8 cellular contexts compared by ENCODE assay signal in the genomic region with DNA sequence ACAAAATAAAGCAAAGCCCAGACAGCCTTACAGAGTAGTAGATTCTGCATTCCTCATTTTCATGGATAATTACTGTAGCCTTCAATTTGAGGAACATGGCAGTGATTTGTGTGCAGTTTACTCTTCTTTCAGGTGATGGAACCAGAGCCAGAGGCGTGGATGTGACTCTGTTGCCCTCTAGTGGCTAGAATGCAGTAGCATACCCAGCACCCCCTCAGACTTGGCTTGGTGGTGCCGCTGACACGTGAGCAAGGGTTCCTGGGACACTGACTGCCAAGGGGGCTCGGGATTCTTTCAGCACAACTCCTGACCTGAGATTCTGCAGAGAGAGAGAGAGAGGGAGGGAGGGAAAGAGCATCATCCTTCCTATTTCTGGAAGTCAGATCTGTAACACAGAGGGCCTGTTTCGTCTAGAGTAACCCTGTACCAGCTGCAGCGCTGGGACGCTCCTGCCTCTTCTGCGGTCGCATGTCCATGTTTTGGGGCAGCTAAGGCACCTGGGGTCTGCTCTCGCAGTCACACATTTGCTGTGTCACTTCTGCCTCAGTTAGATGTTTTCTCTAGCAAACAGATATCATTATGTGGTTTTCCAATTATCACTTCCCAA.
A peak's percentile ranks its signal among the peaks of the same experiment; 100 is the strongest.
DNase-seq lines count a peak whose midpoint lies in the region; TF ChIP-seq lines count a peak whose summit lies in the region.

No MANE protein-coding gene starts in this region.

- no peaks in the 10 kb centered on the region for H3K27me3 ChIP-seq in mammary epithelial cell (ENCODE audit: insufficient read depth, low read length)

- WGBS in mammary epithelial cell (ENCODE audit: low coverage, missing lambda C conversion rate) = 45% methylated on average over 9 of the region's 10 CpGs

- dilution Hi-C loops in mammary epithelial cell (cut with HindIII; ENCODE audit: low sequenced_read_pairs) = no loop called here

- no peaks in the 10 kb centered on the region for H3K79me2 ChIP-seq in mammary epithelial cell (ENCODE audit: insufficient read depth, low read length)

- no peaks in the 10 kb centered on the region for H3K4me1 ChIP-seq in mammary epithelial cell (ENCODE audit: insufficient read depth, low read length)

- H3K27ac ChIP-seq in mammary epithelial cell (ENCODE audit: insufficient read depth, low read depth, low read length) = no peak overlapping the region

- peaks cover 2% of the 10 kb centered on the region for H3K9me3 ChIP-seq in mammary epithelial cell (replicated peaks; ENCODE audit: insufficient read depth, low read length)

- H3K27me3 Mint-ChIP-seq in HFFc6 (ENCODE audit: insufficient read depth) = peaks cover 7% of the 10 kb centered on the region

- in situ Hi-C loops in mammary epithelial cell (cut with MboI; ENCODE audit: low sequenced_read_pairs in 2 of 2) = loop anchor here (10.0 to 25.0 kb wide), 2 partner anchors 733 to 736 kb away; no protein-coding TSS in a partner anchor

- CTCF ChIA-PET in mammary epithelial cell (lab: Charles Lee; ENCODE audit: low non-redundant PET) = interaction anchor here (0.6 kb wide), 1 partner anchor 638 kb away, joined by 4 read pairs; no protein-coding TSS in a partner anchor

- no peak overlapping the region for H3K4me3 ChIP-seq in mammary epithelial cell (replicated peaks in 1 of 3; ENCODE audit: insufficient read depth in 1 of 3, low read depth in 2 of 3, low read length in 3 of 3)

- no peak overlapping the region; the same call in 1 of the 2 replicates for H3K4me3 Mint-ChIP-seq in HFFc6

- BruUV-seq in mammary epithelial cell (replicated peaks; lab: Mats Ljungman, UMichigan) = no TSS peak

- DNase-seq in activated gamma-delta T cell treated with Interleukin-2 at 50 U/mL for 16 hours (peak; percentile 12), activated gamma-delta T cell (lab: John Stamatoyannopoulos, UW) (no peak), HFFc6 (peak; percentile 52), NCI-H1048 (lab: John Stamatoyannopoulos, UW) (peak; percentile 11), T follicular helper cell (ENCODE audit: low read depth) (peak; percentile 7), mammary epithelial cell (peak; percentile 16), iris pigment epithelial cell (ENCODE audit: low read depth) (peak; percentile 52)
- DNase-seq in stimulated activated CD4-positive, alpha-beta T cell treated with anti-CD3 and anti-CD28 coated beads, Interleukin-1b, Interleukin-23, amount 100 ng/mL, for 24 hours (ENCODE audit: low read depth in 4 of 4, low spot score in 1 of 4) = peak; percentile 5 to 20 (median 6)

- no peak overlapping the region for H3K4me2 ChIP-seq in mammary epithelial cell (ENCODE audit: insufficient read depth, low read depth, low read length)

- intact Hi-C loops in mammary epithelial cell (cut with micrococcal nuclease) = loop anchor here (1.0 to 10.0 kb wide), 4 partner anchors 239 to 943 kb away; no protein-coding TSS in a partner anchor

- H3K36me3 Mint-ChIP-seq in HFFc6 (ENCODE audit: low read depth) = no peaks in the 10 kb centered on the region

- H3K36me3 ChIP-seq in mammary epithelial cell (ENCODE audit: insufficient read depth, low read length) = no peaks in the 10 kb centered on the region

- H3K9me3 Mint-ChIP-seq in HFFc6 = no peaks in the 10 kb centered on the region

- no peak overlapping the region for H3K27ac Mint-ChIP-seq in HFFc6

- peak; percentile 96 for TF ChIP-seq CTCF in HFFc6 (IDR thresholded peaks at IDR 0.05)
- TF ChIP-seq CTCF in mammary epithelial cell (conservative IDR thresholded peaks at IDR 0.05 in 1 of 2, IDR thresholded peaks at IDR 0.05 in 1 of 2; ENCODE audit: extremely low read depth in 1 of 2, insufficient read depth in 1 of 2, low read depth in 1 of 2, low read length in 2 of 2) = peak; percentile 91 to 96

- H2AFZ ChIP-seq in mammary epithelial cell (ENCODE audit: low read depth, low read length) = no peak overlapping the region

- H3K9ac ChIP-seq in mammary epithelial cell (ENCODE audit: insufficient read depth, low read length) = no peak overlapping the region

- H3K4me1 Mint-ChIP-seq in HFFc6 (ENCODE audit: low read depth) = peaks cover 15% of the 10 kb centered on the region

- H4K20me1 ChIP-seq in mammary epithelial cell (ENCODE audit: insufficient read depth, low read length) = no peaks in the 10 kb centered on the region
